23 cellular contexts compared by ENCODE assay signal in the genomic region with DNA sequence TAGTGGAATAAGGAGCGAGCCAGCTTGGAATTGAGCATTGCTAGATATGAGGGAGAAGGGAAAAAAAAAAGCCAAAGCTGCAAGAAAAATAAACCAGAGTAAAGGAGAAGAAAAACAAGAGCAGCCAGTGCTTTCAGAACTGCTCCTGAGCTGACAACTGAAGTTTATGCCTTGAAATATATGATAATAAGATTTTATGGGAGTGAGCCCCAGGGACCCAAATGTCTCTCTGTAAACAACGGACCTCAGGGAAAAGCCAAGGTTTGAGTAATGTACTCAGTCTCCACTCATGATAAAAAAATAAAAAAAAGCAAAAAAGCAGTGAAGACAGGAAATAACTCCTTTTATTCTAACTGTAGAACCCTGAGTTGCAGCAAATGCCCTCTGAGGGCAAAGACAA.
DNase-seq lines count a peak whose midpoint lies in the region; ATAC-seq and TF ChIP-seq lines count a peak whose summit lies in the region.
"Had no signal": no experiment of that assay in that cellular context is flagged by ENCODE, and none has a peak within 500 bp of the region (broad histone marks: within the 10 kb centered on the region; RNA-seq: fewer than 3 reads in every experiment).

No MANE protein-coding gene starts in this region.

- H3K27me3 Mint-ChIP-seq in activated T-cell treated with anti-CD3 and anti-CD28 coated beads, Interleukin-2, amount 50 U/mL, for 72 hours (ENCODE audit: low read depth): no peaks in the 10 kb centered on the region
- H3K27me3 Mint-ChIP-seq: CD4-positive, alpha-beta T cell; T-helper 17 cell had no signal

- peaks cover 55% of the 10 kb centered on the region for H3K4me1 ChIP-seq in SJCRH30
- H3K4me1 ChIP-seq: colonic mucosa, uterus had no signal

- intact Hi-C loops in dorsolateral prefrontal cortex (cut with DNase I): no loop called here

- H3K4me3 ChIP-seq in SJCRH30 (no peak overlapping the region), fibroblast of pulmonary artery (replicated peaks; ENCODE audit: low read depth, low read length) (no peak overlapping the region), dorsolateral prefrontal cortex (no peak overlapping the region)
- H3K4me3 ChIP-seq: colonic mucosa, smooth muscle cell, uterus had no signal

- peaks cover 0 to 3% of the 10 kb centered on the region in 2 donors for H3K36me3 Mint-ChIP-seq in activated T-cell treated with anti-CD3 and anti-CD28 coated beads, Interleukin-2, amount 50 U/mL, for 72 hours (ENCODE audit: insufficient read depth in 2 of 2)

- H3K9me3 ChIP-seq in SJCRH30 (replicated peaks): no peaks in the 10 kb centered on the region
- H3K9me3 ChIP-seq: colonic mucosa, uterus had no signal

- peaks cover 44% of the 10 kb centered on the region for H3K4me1 Mint-ChIP-seq in activated T-cell treated with anti-CD3 and anti-CD28 coated beads, Interleukin-2, amount 50 U/mL, for 72 hours (ENCODE audit: low read depth)

- ATAC-seq in activated T-cell treated with anti-CD3 and anti-CD28 coated beads, Interleukin-2, amount 50 U/mL, for 72 hours (replicated peaks in 1 of 2): no peak
- ATAC-seq: T-helper 17 cell had no signal

- no peaks in the 10 kb centered on the region for H3K27me3 ChIP-seq in SJCRH30
- peaks cover 0 to 71% (median 5%) of the 10 kb centered on the region in 45 donors for H3K27me3 ChIP-seq in dorsolateral prefrontal cortex
- H3K27me3 ChIP-seq: colonic mucosa, uterus had no signal

- H3K27ac ChIP-seq in SJCRH30 (peak overlapping the region; percentile 74), dorsolateral prefrontal cortex (no peak overlapping the region)
- H3K27ac ChIP-seq: colonic mucosa had no signal

- H3K4me3 Mint-ChIP-seq in activated T-cell treated with anti-CD3 and anti-CD28 coated beads, Interleukin-2, amount 50 U/mL, for 72 hours: peak overlapping the region in 1 of 2 donors; percentile 9
- H3K4me3 Mint-ChIP-seq: CD4-positive, alpha-beta T cell; T-helper 17 cell had no signal

- TF ChIP-seq CTCF in fibroblast of pulmonary artery (IDR thresholded peaks at IDR 0.05; ENCODE audit: low read length, missing control alignments): no peak
- TF ChIP-seq CTCF in dorsolateral prefrontal cortex (IDR thresholded peaks at IDR 0.05 in 54 of 56, conservative IDR thresholded peaks at IDR 0.05 in 2 of 56; ENCODE audit: low read depth in 1 of 56, partially characterized antibody in 56 of 56): no peak

- peak overlapping the region; percentile 84 for H3K27ac Mint-ChIP-seq in activated T-cell treated with anti-CD3 and anti-CD28 coated beads, Interleukin-2, amount 50 U/mL, for 72 hours
- H3K27ac Mint-ChIP-seq: CD4-positive, alpha-beta T cell had no signal

- no peaks in the 10 kb centered on the region for H3K9me3 Mint-ChIP-seq in activated T-cell treated with anti-CD3 and anti-CD28 coated beads, Interleukin-2, amount 50 U/mL, for 72 hours
- H3K9me3 Mint-ChIP-seq: CD4-positive, alpha-beta T cell had no signal

- no peak for DNase-seq in activated T-cell treated with anti-CD3 and anti-CD28 coated beads, Interleukin-2, amount 50 U/mL, for 72 hours
- no peak for DNase-seq in activated T-cell treated with anti-CD3 and anti-CD28 coated beads, Interleukin-2, amount 50 U/mL, for 1 hour
- DNase-seq in SJCRH30 (no peak), fibroblast of pulmonary artery (ENCODE audit: low read depth) (peak; percentile 18), retina (peak; percentile 33), NCI-H748 treated with DMSO at 0.1 percent for 48 hours (lab: John Stamatoyannopoulos, UW) (no peak), dorsolateral prefrontal cortex (no peak)
- no peak for DNase-seq in stimulated activated naive CD4-positive, alpha-beta T cell treated with Interleukin-2 at 50 U/mL for 16 hours (lab: John Stamatoyannopoulos, UW)
- DNase-seq: 8988T; activated CD4-positive, alpha-beta T cell treated with anti-CD3 and anti-CD28 coated beads, Interleukin-2, amount 50 U/mL, for 48 hours; activated naive CD4-positive, alpha-beta T cell treated with anti-CD3 and anti-CD28 coated beads, Interleukin-2, amount 50 U/mL, for 16 hours; activated T-cell treated with anti-CD3 and anti-CD28 coated beads for 4 hours; CD4-positive, alpha-beta T cell; colonic mucosa; kidney glomerular epithelial cell; NCI-H1105; NCI-H2107; NCI-H510A; SHP77 treated with DMSO at 0.1 percent for 48 hours; stimulated activated CD4-positive, alpha-beta T cell treated with anti-CD3 and anti-CD28 coated beads, Interleukin-4, amount 100 ng/mL, for 24 hours; T-helper 17 cell; uterus had no signal

- no peaks in the 10 kb centered on the region for H3K36me3 ChIP-seq in SJCRH30
- H3K36me3 ChIP-seq: colonic mucosa, uterus had no signal

Comparison
In these comparisons a context has a peak if more than half of its experiments do, and no peak if none do; other contexts are left out.
1. DNase-seq: peak in fibroblast of pulmonary artery (single experiment) and retina (single experiment); none in activated T-cell treated with anti-CD3 and anti-CD28 coated beads, Interleukin-2, amount 50 U/mL, for 72 hours (0 of 2), activated T-cell treated with anti-CD3 and anti-CD28 coated beads, Interleukin-2, amount 50 U/mL, for 1 hour (single experiment), SJCRH30 (0 of 2), NCI-H748 treated with DMSO at 0.1 percent for 48 hours (single experiment), dorsolateral prefrontal cortex (0 of 10) and stimulated activated naive CD4-positive, alpha-beta T cell treated with Interleukin-2 at 50 U/mL for 16 hours (single experiment).